1 cellular context compared by ENCODE assay signal in genomic region chr2:54568876-54569298, GRCh38.
TF ChIP-seq lines count a peak whose summit lies in the region.

No MANE protein-coding gene starts in this region.

TF ChIP-seq in K562, 482 proteins besides CTCF, POLR2A, EP300 and RAD21 (continued from another document):
- TF ChIP-seq, protein P1, sequence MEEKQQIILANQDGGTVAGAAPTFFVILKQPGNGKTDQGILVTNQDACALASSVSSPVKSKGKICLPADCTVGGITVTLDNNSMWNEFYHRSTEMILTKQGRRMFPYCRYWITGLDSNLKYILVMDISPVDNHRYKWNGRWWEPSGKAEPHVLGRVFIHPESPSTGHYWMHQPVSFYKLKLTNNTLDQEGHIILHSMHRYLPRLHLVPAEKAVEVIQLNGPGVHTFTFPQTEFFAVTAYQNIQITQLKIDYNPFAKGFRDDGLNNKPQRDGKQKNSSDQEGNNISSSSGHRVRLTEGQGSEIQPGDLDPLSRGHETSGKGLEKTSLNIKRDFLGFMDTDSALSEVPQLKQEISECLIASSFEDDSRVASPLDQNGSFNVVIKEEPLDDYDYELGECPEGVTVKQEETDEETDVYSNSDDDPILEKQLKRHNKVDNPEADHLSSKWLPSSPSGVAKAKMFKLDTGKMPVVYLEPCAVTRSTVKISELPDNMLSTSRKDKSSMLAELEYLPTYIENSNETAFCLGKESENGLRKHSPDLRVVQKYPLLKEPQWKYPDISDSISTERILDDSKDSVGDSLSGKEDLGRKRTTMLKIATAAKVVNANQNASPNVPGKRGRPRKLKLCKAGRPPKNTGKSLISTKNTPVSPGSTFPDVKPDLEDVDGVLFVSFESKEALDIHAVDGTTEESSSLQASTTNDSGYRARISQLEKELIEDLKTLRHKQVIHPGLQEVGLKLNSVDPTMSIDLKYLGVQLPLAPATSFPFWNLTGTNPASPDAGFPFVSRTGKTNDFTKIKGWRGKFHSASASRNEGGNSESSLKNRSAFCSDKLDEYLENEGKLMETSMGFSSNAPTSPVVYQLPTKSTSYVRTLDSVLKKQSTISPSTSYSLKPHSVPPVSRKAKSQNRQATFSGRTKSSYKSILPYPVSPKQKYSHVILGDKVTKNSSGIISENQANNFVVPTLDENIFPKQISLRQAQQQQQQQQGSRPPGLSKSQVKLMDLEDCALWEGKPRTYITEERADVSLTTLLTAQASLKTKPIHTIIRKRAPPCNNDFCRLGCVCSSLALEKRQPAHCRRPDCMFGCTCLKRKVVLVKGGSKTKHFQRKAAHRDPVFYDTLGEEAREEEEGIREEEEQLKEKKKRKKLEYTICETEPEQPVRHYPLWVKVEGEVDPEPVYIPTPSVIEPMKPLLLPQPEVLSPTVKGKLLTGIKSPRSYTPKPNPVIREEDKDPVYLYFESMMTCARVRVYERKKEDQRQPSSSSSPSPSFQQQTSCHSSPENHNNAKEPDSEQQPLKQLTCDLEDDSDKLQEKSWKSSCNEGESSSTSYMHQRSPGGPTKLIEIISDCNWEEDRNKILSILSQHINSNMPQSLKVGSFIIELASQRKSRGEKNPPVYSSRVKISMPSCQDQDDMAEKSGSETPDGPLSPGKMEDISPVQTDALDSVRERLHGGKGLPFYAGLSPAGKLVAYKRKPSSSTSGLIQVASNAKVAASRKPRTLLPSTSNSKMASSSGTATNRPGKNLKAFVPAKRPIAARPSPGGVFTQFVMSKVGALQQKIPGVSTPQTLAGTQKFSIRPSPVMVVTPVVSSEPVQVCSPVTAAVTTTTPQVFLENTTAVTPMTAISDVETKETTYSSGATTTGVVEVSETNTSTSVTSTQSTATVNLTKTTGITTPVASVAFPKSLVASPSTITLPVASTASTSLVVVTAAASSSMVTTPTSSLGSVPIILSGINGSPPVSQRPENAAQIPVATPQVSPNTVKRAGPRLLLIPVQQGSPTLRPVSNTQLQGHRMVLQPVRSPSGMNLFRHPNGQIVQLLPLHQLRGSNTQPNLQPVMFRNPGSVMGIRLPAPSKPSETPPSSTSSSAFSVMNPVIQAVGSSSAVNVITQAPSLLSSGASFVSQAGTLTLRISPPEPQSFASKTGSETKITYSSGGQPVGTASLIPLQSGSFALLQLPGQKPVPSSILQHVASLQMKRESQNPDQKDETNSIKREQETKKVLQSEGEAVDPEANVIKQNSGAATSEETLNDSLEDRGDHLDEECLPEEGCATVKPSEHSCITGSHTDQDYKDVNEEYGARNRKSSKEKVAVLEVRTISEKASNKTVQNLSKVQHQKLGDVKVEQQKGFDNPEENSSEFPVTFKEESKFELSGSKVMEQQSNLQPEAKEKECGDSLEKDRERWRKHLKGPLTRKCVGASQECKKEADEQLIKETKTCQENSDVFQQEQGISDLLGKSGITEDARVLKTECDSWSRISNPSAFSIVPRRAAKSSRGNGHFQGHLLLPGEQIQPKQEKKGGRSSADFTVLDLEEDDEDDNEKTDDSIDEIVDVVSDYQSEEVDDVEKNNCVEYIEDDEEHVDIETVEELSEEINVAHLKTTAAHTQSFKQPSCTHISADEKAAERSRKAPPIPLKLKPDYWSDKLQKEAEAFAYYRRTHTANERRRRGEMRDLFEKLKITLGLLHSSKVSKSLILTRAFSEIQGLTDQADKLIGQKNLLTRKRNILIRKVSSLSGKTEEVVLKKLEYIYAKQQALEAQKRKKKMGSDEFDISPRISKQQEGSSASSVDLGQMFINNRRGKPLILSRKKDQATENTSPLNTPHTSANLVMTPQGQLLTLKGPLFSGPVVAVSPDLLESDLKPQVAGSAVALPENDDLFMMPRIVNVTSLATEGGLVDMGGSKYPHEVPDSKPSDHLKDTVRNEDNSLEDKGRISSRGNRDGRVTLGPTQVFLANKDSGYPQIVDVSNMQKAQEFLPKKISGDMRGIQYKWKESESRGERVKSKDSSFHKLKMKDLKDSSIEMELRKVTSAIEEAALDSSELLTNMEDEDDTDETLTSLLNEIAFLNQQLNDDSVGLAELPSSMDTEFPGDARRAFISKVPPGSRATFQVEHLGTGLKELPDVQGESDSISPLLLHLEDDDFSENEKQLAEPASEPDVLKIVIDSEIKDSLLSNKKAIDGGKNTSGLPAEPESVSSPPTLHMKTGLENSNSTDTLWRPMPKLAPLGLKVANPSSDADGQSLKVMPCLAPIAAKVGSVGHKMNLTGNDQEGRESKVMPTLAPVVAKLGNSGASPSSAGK (IDR thresholded peaks at IDR 0.05), result no peak
- TF ChIP-seq RUNX1 (IDR thresholded peaks at IDR 0.05; ENCODE audit: low read depth) (no peak), CEBPB (tag; IDR thresholded peaks at IDR 0.05) (no peak), MAZ (CRISPR knock-in tag; conservative IDR thresholded peaks at IDR 0.05 in 1 of 2, IDR thresholded peaks at IDR 0.05 in 1 of 2) (peak in 1 of 2 experiments; percentile 43; a peak in 1 of 4 replicates), E2F5 (CRISPR knock-in tag; IDR thresholded peaks at IDR 0.05) (no peak), ZNF280A (IDR thresholded peaks at IDR 0.05; ENCODE audit: low read depth, partially characterized antibody) (no peak), SMC3 (conservative IDR thresholded peaks at IDR 0.05; ENCODE audit: insufficient read depth, low read depth, low read length) (no peak), ARID3A (IDR thresholded peaks at IDR 0.05; ENCODE audit: borderline replicate concordance, low read depth, low read length) (no peak), ZFP36 (IDR thresholded peaks at IDR 0.05; ENCODE audit: low read depth, low read length, partially characterized antibody) (no peak), SMARCE1 (IDR thresholded peaks at IDR 0.05) (peak; percentile 77), CREB1 (IDR thresholded peaks at IDR 0.05) (no peak), CREB1 (CRISPR knock-in tag; IDR thresholded peaks at IDR 0.05) (no peak), MTA1 (IDR thresholded peaks at IDR 0.05; ENCODE audit: borderline replicate concordance) (peak; percentile 56; the same call in 1 of the 2 replicates), ZNF561 (CRISPR knock-in tag; conservative IDR thresholded peaks at IDR 0.05) (no peak), ZNF511 (CRISPR knock-in tag; IDR thresholded peaks at IDR 0.05) (no peak), ZNF436 (CRISPR knock-in tag; IDR thresholded peaks at IDR 0.05) (no peak), BCL6 (CRISPR knock-in tag; IDR thresholded peaks at IDR 0.05) (no peak), SIRT6 (IDR thresholded peaks at IDR 0.05; ENCODE audit: low read depth, low read length) (no peak), NFE2L1 (tag; IDR thresholded peaks at IDR 0.05; ENCODE audit: borderline replicate concordance, low read depth) (no peak), NFIC (IDR thresholded peaks at IDR 0.05) (peak; percentile 96)
- TF ChIP-seq, protein P2, sequence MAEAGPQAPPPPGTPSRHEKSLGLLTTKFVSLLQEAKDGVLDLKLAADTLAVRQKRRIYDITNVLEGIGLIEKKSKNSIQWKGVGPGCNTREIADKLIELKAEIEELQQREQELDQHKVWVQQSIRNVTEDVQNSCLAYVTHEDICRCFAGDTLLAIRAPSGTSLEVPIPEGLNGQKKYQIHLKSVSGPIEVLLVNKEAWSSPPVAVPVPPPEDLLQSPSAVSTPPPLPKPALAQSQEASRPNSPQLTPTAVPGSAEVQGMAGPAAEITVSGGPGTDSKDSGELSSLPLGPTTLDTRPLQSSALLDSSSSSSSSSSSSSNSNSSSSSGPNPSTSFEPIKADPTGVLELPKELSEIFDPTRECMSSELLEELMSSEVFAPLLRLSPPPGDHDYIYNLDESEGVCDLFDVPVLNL (CRISPR knock-in tag; IDR thresholded peaks at IDR 0.05; ENCODE audit: low read depth), result no peak
- TF ChIP-seq, protein P3, sequence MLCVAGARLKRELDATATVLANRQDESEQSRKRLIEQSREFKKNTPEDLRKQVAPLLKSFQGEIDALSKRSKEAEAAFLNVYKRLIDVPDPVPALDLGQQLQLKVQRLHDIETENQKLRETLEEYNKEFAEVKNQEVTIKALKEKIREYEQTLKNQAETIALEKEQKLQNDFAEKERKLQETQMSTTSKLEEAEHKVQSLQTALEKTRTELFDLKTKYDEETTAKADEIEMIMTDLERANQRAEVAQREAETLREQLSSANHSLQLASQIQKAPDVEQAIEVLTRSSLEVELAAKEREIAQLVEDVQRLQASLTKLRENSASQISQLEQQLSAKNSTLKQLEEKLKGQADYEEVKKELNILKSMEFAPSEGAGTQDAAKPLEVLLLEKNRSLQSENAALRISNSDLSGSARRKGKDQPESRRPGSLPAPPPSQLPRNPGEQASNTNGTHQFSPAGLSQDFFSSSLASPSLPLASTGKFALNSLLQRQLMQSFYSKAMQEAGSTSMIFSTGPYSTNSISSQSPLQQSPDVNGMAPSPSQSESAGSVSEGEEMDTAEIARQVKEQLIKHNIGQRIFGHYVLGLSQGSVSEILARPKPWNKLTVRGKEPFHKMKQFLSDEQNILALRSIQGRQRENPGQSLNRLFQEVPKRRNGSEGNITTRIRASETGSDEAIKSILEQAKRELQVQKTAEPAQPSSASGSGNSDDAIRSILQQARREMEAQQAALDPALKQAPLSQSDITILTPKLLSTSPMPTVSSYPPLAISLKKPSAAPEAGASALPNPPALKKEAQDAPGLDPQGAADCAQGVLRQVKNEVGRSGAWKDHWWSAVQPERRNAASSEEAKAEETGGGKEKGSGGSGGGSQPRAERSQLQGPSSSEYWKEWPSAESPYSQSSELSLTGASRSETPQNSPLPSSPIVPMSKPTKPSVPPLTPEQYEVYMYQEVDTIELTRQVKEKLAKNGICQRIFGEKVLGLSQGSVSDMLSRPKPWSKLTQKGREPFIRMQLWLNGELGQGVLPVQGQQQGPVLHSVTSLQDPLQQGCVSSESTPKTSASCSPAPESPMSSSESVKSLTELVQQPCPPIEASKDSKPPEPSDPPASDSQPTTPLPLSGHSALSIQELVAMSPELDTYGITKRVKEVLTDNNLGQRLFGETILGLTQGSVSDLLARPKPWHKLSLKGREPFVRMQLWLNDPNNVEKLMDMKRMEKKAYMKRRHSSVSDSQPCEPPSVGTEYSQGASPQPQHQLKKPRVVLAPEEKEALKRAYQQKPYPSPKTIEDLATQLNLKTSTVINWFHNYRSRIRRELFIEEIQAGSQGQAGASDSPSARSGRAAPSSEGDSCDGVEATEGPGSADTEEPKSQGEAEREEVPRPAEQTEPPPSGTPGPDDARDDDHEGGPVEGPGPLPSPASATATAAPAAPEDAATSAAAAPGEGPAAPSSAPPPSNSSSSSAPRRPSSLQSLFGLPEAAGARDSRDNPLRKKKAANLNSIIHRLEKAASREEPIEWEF (CRISPR knock-in tag; IDR thresholded peaks at IDR 0.05), result no peak
- TF ChIP-seq, protein P4, sequence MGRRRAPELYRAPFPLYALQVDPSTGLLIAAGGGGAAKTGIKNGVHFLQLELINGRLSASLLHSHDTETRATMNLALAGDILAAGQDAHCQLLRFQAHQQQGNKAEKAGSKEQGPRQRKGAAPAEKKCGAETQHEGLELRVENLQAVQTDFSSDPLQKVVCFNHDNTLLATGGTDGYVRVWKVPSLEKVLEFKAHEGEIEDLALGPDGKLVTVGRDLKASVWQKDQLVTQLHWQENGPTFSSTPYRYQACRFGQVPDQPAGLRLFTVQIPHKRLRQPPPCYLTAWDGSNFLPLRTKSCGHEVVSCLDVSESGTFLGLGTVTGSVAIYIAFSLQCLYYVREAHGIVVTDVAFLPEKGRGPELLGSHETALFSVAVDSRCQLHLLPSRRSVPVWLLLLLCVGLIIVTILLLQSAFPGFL (CRISPR knock-in tag; IDR thresholded peaks at IDR 0.05), result no peak
